10 cellular contexts compared by ENCODE assay signal in the genomic region with DNA sequence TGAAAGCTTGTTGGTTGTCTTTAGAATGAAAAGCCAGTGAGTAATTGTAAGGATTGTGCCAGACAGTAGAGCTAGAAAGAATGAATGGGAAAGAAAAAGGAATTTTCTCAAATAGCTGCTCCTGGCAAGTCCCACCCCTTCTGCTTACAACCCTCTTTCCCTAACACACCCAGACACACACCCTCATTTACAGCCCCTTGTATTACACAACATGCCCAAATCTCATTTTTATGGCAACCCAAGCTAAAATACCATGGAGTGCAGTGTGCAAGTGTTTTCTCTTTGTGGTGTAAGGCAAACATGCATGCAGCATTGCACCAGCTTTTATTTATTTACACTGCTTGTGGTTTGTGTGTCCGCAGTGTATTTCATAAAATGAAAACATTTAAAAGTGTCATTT. TPM values are rescaled to one million over a fixed set of nuclear protein-coding genes. Genes with fewer than 3 reads are reported as not detected.
DNase-seq lines count a peak whose midpoint lies in the region; ATAC-seq and TF ChIP-seq lines count a peak whose summit lies in the region.
"Had no signal": no experiment of that assay in that cellular context is flagged by ENCODE, and none has a peak within 500 bp of the region (broad histone marks: within the 10 kb centered on the region; RNA-seq: fewer than 3 reads in every experiment).

No MANE protein-coding gene starts in this region.

- intact Hi-C loops in heart right ventricle (cut with DNase I) (loop anchor here in 3 of 10 donors (10.0 kb wide), 4 partner anchors 61 to 101 kb away; no protein-coding TSS in a partner anchor), cardiac septum (cut with DNase I) (no loop called here), uterus (cut with DNase I; ENCODE audit: low total_unique reads) (no loop called here)

- no peaks in the 10 kb centered on the region for H3K36me3 ChIP-seq in heart right ventricle
- H3K36me3 ChIP-seq in uterus = no peaks in the 10 kb centered on the region

- TF ChIP-seq POLR2A in uterus (IDR thresholded peaks at IDR 0.05) = no peak

- TF ChIP-seq CTCF in heart right ventricle (IDR thresholded peaks at IDR 0.05) (no peak), VCaP (conservative IDR thresholded peaks at IDR 0.05) (no peak), uterus (IDR thresholded peaks at IDR 0.05) (no peak)

- peaks cover 0 to 3% (median 0%) of the 10 kb centered on the region in 11 donors for H3K9me3 ChIP-seq in heart right ventricle
- no peaks in the 10 kb centered on the region for H3K9me3 ChIP-seq in uterus

- no peaks in the 10 kb centered on the region for H3K36me3 Mint-ChIP-seq in immature natural killer cell

- H3K27ac ChIP-seq in heart right ventricle = no peak overlapping the region
- H3K27ac ChIP-seq in VCaP = peak overlapping the region; percentile 89
- H3K27ac ChIP-seq in uterus = no peak overlapping the region
- H3K27ac ChIP-seq: foreskin keratinocyte had no signal

- 82 to 87% methylated on average over 1 of the region's 1 CpG for whole genome bisulfite sequencing in heart right ventricle, 2 donors

- ATAC-seq in heart right ventricle (no peak), HG02938 (IDR thresholded peaks at IDR 0.05; ENCODE audit: unreplicated experiment) (no peak)
- ATAC-seq: foreskin keratinocyte, GM12878 had no signal

- peaks cover 8 to 19% of the 10 kb centered on the region in 2 donors for H3K4me1 Mint-ChIP-seq in immature natural killer cell

- DNase-seq in heart right ventricle (no peak), cardiac septum (ENCODE audit: low spot score) (no peak), immature natural killer cell (no peak), uterus (no peak), NCI-H1417 treated with DMSO at 0.1 percent for 48 hours (lab: John Stamatoyannopoulos, UW) (no peak)
- no peak for DNase-seq in activated CD4-positive, alpha-beta T cell treated with anti-CD3 and anti-CD28 coated beads, Interleukin-2, amount 50 U/mL, for 48 hours
- DNase-seq: foreskin keratinocyte had no signal

- H3K4me1 ChIP-seq in heart right ventricle (peaks cover 0 to 28% (median 18%) of the 10 kb centered on the region in 9 donors), uterus (no peaks in the 10 kb centered on the region)

- H3K9me3 Mint-ChIP-seq in immature natural killer cell = no peaks in the 10 kb centered on the region

- H3K27me3 Mint-ChIP-seq in immature natural killer cell (ENCODE audit: low read depth in 3 of 3) = peaks cover 6 to 29% (median 25%) of the 10 kb centered on the region in 3 donors

- peak overlapping the region; percentile 15 to 91 (median 82) for H3K4me3 Mint-ChIP-seq in immature natural killer cell

- H3K4me3 ChIP-seq in heart right ventricle (peak overlapping the region in 9 of 10 donors; percentile 79 to 97 (median 86)), uterus (peak overlapping the region; percentile 76 to 93)
- H3K4me3 ChIP-seq: GM12878 had no signal

- H3K27ac Mint-ChIP-seq in immature natural killer cell = no peak overlapping the region

- H3K27me3 ChIP-seq in heart right ventricle (peaks cover 0 to 8% (median 0%) of the 10 kb centered on the region in 7 donors), uterus (no peaks in the 10 kb centered on the region)

RNA-seq across cellular contexts. Expression of gene PRKAR2B, which starts 1.5 kb away (rescaled TPM):
- 10 to 100 TPM; 18.8 to 42.5 (median 24.9) TPM for total RNA-seq in heart right ventricle
- 1 to 10 TPM; 5.4 to 8.2 TPM for polyA plus RNA-seq in heart right ventricle
- total RNA-seq in cardiac septum = 37.7 TPM
- polyA plus RNA-seq in immature natural killer cell = 1 to 10 TPM in 2 of 3 donors, under 1 TPM in 1; 0.74 to 5.9 (median 1.7) TPM
- 10 to 100 TPM; 17.5 to 30.5 (median 22.9) TPM for total RNA-seq in uterus
- total RNA-seq: foreskin keratinocyte had no signal
- polyA plus RNA-seq: foreskin keratinocyte had no signal
